Comparison of ENCODE assay signal across 9 cellular contexts in the genomic region with DNA sequence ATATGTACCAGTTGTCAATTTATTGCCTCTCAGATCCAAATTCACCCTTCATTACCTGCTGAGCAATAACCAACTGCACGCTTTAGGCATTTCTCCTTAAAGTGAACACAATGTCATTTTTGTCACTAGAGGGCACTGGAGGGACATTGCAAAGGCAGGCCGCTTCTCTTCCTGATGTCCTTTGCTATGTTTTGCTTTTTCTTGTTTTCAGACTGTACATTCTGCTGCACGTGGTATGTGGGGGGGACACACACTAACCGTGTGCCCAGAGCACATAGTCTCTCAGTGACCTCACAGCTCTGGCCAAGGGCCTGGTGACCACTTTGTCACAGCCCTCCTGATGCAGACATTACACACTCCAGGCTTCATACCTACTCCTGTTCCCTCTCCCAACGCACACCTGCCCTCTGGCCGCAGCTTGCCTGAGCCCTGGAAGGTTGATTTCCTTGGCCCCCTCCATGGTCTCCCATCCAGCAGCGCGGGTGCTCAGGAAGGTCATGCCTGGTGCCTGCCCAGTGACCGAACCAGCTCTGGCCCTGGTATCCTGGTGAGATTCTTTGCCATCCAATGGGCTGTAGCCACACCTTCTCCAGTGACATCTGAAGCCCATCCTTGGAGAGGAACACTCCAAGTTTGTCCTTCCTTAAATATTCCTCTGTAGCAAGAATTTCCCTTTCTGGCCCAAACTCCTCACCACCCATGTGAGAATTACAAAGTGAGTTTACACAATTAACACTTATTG. TPM values are rescaled to one million over a fixed set of nuclear protein-coding genes. Genes with fewer than 3 reads are reported as not detected.
A peak's percentile ranks its signal among the peaks of the same experiment; 100 is the strongest.
DNase-seq lines count a peak whose midpoint lies in the region; ATAC-seq and TF ChIP-seq lines count a peak whose summit lies in the region.
"Had no signal": no experiment of that assay in that cellular context is flagged by ENCODE, and none has a peak within 500 bp of the region (broad histone marks: within the 10 kb centered on the region; RNA-seq: fewer than 3 reads in every experiment).

No MANE protein-coding gene starts in this region.

- H3K27ac ChIP-seq in upper lobe of left lung, result no peak overlapping the region

- no peaks in the 10 kb centered on the region for H3K27me3 ChIP-seq in upper lobe of left lung

- no peak overlapping the region for H3K4me3 Mint-ChIP-seq in naive thymus-derived CD8-positive, alpha-beta T cell
- H3K4me3 Mint-ChIP-seq: IgD-negative memory B cell had no signal

- TF ChIP-seq CTCF in foreskin fibroblast (IDR thresholded peaks at IDR 0.05; ENCODE audit: low read depth, low read length), result peak; percentile 44
- TF ChIP-seq CTCF in upper lobe of left lung (IDR thresholded peaks at IDR 0.05), result peak in 3 of 6 experiments; percentile 14 to 39 (median 28)

- no peaks in the 10 kb centered on the region for H3K36me3 ChIP-seq in upper lobe of left lung

- no peaks in the 10 kb centered on the region for H3K9me3 ChIP-seq in upper lobe of left lung

- H3K9me3 Mint-ChIP-seq in naive thymus-derived CD8-positive, alpha-beta T cell, result peaks cover 0 to 12% (median 0%) of the 10 kb centered on the region in 9 donors

- peak; percentile 93 for DNase-seq in DMS53 (lab: John Stamatoyannopoulos, UW)
- DNase-seq in KBM-7, result peak; percentile 60
- peak; percentile 8 for DNase-seq in SIG-M5 (lab: John Stamatoyannopoulos, UW)
- DNase-seq in foreskin fibroblast, result peak; percentile 22 to 65
- no peak for DNase-seq in upper lobe of left lung
- no peak for DNase-seq in naive thymus-derived CD8-positive, alpha-beta T cell

- in situ Hi-C loops in KBM-7 (cut with MboI; ENCODE audit: low pct_unique_long_range_greater_than_20kb, low sequenced_read_pairs), result no loop called here

- no peak for TF ChIP-seq POLR2A in upper lobe of left lung (IDR thresholded peaks at IDR 0.05)

- no peak for TF ChIP-seq EP300 in upper lobe of left lung (IDR thresholded peaks at IDR 0.05)

- H3K27ac Mint-ChIP-seq in naive thymus-derived CD8-positive, alpha-beta T cell, result no peak overlapping the region
- H3K27ac Mint-ChIP-seq: IgD-negative memory B cell had no signal

- 63 to 72% methylated on average over 8 to 9 of the region's 9 CpGs for WGBS in upper lobe of left lung, 2 donors

- no peaks in the 10 kb centered on the region for H3K4me1 Mint-ChIP-seq in naive thymus-derived CD8-positive, alpha-beta T cell

- H3K36me3 Mint-ChIP-seq in naive thymus-derived CD8-positive, alpha-beta T cell, result peaks cover 0 to 6% (median 0%) of the 10 kb centered on the region in 3 donors
- H3K36me3 Mint-ChIP-seq: IgD-negative memory B cell had no signal

- ATAC-seq in upper lobe of left lung (ENCODE audit: low FRiP score in 2 of 2) (peak; percentile 22 to 32), HG03439 (IDR thresholded peaks at IDR 0.05; ENCODE audit: unreplicated experiment) (no peak), GM21717 (IDR thresholded peaks at IDR 0.05; ENCODE audit: unreplicated experiment) (no peak)
- no peak for ATAC-seq in naive thymus-derived CD8-positive, alpha-beta T cell

- H3K4me3 ChIP-seq in foreskin fibroblast (ENCODE audit: low read depth in 1 of 2, low read length in 2 of 2) (no peak overlapping the region), upper lobe of left lung (no peak overlapping the region)

- POLR2A ChIA-PET in naive thymus-derived CD8-positive, alpha-beta T cell (lab: Charles Lee), result no interaction called here

- peaks cover 0 to 11% (median 6%) of the 10 kb centered on the region in 4 donors for H3K4me1 ChIP-seq in upper lobe of left lung

- H3K27me3 Mint-ChIP-seq in naive thymus-derived CD8-positive, alpha-beta T cell, result peaks cover 13 to 67% (median 41%) of the 10 kb centered on the region in 5 donors

RNA-seq across cellular contexts. Expression of gene MYO1H, which starts 39.9 kb away (rescaled TPM):
- under 1 TPM in 3 of 6 donors, not detected in 3; 0.17 to 0.51 (median 0.46) TPM for total RNA-seq in upper lobe of left lung
- total RNA-seq in naive thymus-derived CD8-positive, alpha-beta T cell, result not detected
- polyA plus RNA-seq in naive thymus-derived CD8-positive, alpha-beta T cell, result not detected
- polyA plus RNA-seq: IgD-negative memory B cell had no signal

Comparison
In these comparisons a context has a peak if more than half of its experiments do, and no peak if none do; other contexts are left out.
1. DNase-seq: peak in DMS53 (single experiment), KBM-7 (single experiment), SIG-M5 (single experiment) and foreskin fibroblast (2 of 2); none in upper lobe of left lung (0 of 2) and naive thymus-derived CD8-positive, alpha-beta T cell (0 of 10).
2. ATAC-seq: peak in upper lobe of left lung (2 of 2); none in HG03439 (single experiment), GM21717 (single experiment) and naive thymus-derived CD8-positive, alpha-beta T cell (0 of 2).